ENCODE assay signal across 19 cellular contexts in the genomic region with DNA sequence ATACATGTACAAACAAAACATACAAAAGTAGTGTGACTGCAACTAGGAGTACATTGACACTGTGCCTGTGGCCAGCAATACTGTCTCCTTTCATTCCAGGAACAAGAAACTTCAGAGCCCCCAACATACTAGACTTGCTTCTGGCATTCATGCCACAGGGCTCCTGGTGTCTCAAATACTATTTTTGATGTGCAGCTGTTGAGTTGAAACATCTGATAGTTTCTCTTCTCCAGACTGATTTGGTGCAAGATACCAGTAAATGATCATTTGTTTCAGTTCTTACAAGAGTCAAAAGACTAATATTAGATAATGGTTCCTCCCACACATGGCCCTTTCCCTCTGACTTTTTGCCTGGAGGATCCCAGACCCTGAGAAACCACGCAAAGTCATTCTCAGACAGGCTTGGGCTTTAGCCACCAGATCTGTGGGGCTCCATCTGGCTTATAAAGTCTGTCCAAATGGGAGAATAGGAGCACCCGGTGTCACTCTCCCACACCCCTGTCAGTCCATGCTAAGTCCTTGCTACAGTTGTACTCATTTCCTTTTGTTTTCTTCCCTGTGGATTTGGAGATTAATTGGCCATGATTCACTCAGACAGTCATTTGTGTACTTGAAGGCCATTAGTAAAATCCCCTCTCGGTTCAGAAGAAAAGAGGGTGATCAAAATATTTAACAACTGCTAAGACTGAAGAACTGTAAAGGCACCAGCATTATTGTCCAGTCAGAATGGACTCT.
A peak's percentile ranks its signal among the peaks of the same experiment; 100 is the strongest.
DNase-seq lines count a peak whose midpoint lies in the region; ATAC-seq, FAIRE-seq and TF ChIP-seq lines count a peak whose summit lies in the region.
"Had no signal": no experiment of that assay in that cellular context is flagged by ENCODE, and none has a peak within 500 bp of the region (broad histone marks: within the 10 kb centered on the region; RNA-seq: fewer than 3 reads in every experiment).

No MANE protein-coding gene starts in this region.

- no peak overlapping the region for H3K27ac Mint-ChIP-seq in MCF 10A (ENCODE audit: low read depth, unreplicated experiment)
- H3K27ac Mint-ChIP-seq: activated naive CD4-positive, alpha-beta T cell treated with anti-CD3 and anti-CD28 coated beads, Interleukin-2, amount 50 U/mL, for 24 hours; natural killer cell; type B pancreatic cell had no signal

- H4K20me1 ChIP-seq in mammary epithelial cell (ENCODE audit: insufficient read depth, low read length): no peaks in the 10 kb centered on the region

- POLR2A ChIA-PET in MCF 10A (lab: Yijun Ruan, JAX): no interaction called here

- H3K4me1 Mint-ChIP-seq in MCF 10A (ENCODE audit: insufficient read depth, unreplicated experiment): peaks cover 7% of the 10 kb centered on the region
- H3K4me1 Mint-ChIP-seq: natural killer cell had no signal

- dilution Hi-C loops in mammary epithelial cell (cut with HindIII; ENCODE audit: low sequenced_read_pairs): no loop called here

- H3K27me3 ChIP-seq in mammary epithelial cell (ENCODE audit: insufficient read depth, low read length): no peaks in the 10 kb centered on the region
- no peaks in the 10 kb centered on the region for H3K27me3 ChIP-seq in bronchial epithelial cell (ENCODE audit: control insufficient read depth, insufficient read depth, low read length)

- no peaks in the 10 kb centered on the region for H3K36me3 Mint-ChIP-seq in MCF 10A (ENCODE audit: insufficient read depth, unreplicated experiment)
- H3K36me3 Mint-ChIP-seq: activated naive CD4-positive, alpha-beta T cell treated with anti-CD3 and anti-CD28 coated beads, Interleukin-2, amount 50 U/mL, for 24 hours; natural killer cell; type B pancreatic cell had no signal

- TF ChIP-seq CTCF in mammary epithelial cell (conservative IDR thresholded peaks at IDR 0.05 in 1 of 2, IDR thresholded peaks at IDR 0.05 in 1 of 2; ENCODE audit: extremely low read depth in 1 of 2, insufficient read depth in 1 of 2, low read depth in 1 of 2, low read length in 2 of 2) (no peak), MCF 10A (IDR thresholded peaks at IDR 0.05; ENCODE audit: unreplicated experiment) (no peak), bronchial epithelial cell (IDR thresholded peaks at IDR 0.05; ENCODE audit: insufficient read depth, low read length, severe bottlenecking) (no peak)

- no peaks in the 10 kb centered on the region for H3K79me2 ChIP-seq in mammary epithelial cell (ENCODE audit: insufficient read depth, low read length)

- 74% methylated on average over 3 of the region's 3 CpGs for WGBS in mammary epithelial cell (ENCODE audit: low coverage, missing lambda C conversion rate)
- WGBS in urinary bladder: 47% methylated on average over 3 of the region's 3 CpGs

- H3K9ac ChIP-seq in mammary epithelial cell (ENCODE audit: insufficient read depth, low read length): no peak overlapping the region

- ATAC-seq in HG02884 (IDR thresholded peaks at IDR 0.05; ENCODE audit: unreplicated experiment): no peak
- ATAC-seq: natural killer cell had no signal

- H3K9me3 Mint-ChIP-seq in MCF 10A (ENCODE audit: unreplicated experiment): no peaks in the 10 kb centered on the region

- H3K4me2 ChIP-seq in mammary epithelial cell (ENCODE audit: insufficient read depth, low read depth, low read length): no peak overlapping the region

- FAIRE-seq in bronchial epithelial cell (lab: Jason Lieb, UNC): no peak
- FAIRE-seq: A204.1, colon, H54, kidney, small intestine had no signal

- H3K4me3 Mint-ChIP-seq in MCF 10A (ENCODE audit: unreplicated experiment): no peak overlapping the region
- H3K4me3 Mint-ChIP-seq: activated naive CD4-positive, alpha-beta T cell treated with anti-CD3 and anti-CD28 coated beads, Interleukin-2, amount 50 U/mL, for 24 hours; natural killer cell; type B pancreatic cell had no signal

- DNase-seq in mammary epithelial cell (peak; percentile 69), MCF 10A (ENCODE audit: unreplicated experiment) (no peak), bronchial epithelial cell (ENCODE audit: low read depth) (peak; percentile 87), kidney tubule cell (ENCODE audit: low spot score) (peak; percentile 55), Ammon's horn (ENCODE audit: low spot score) (no peak), GM19240 (ENCODE audit: insufficient read length, low spot score) (no peak)
- DNase-seq: kidney, natural killer cell, NCI-H1092, NCI-H510A, SHP77, small intestine had no signal

- in situ Hi-C loops in mammary epithelial cell (cut with MboI; ENCODE audit: low sequenced_read_pairs in 2 of 2): loop anchor here in 1 of 2 donors (25.0 kb wide), 1 partner anchor 725 kb away; no protein-coding TSS in a partner anchor

- BruUV-seq in mammary epithelial cell (replicated peaks; lab: Mats Ljungman, UMichigan) (no TSS peak), MCF 10A (replicated peaks; lab: Mats Ljungman, UMichigan) (no TSS peak)

- no peaks in the 10 kb centered on the region for H3K9me3 ChIP-seq in mammary epithelial cell (replicated peaks; ENCODE audit: insufficient read depth, low read length)

- CTCF ChIA-PET in mammary epithelial cell (lab: Charles Lee; ENCODE audit: low non-redundant PET): interaction anchor here (0.6 kb wide), 1 partner anchor 489 kb away, joined by 5 read pairs; no protein-coding TSS in a partner anchor
- CTCF ChIA-PET in MCF 10A (lab: Yijun Ruan, JAX): no interaction called here

- intact Hi-C loops in mammary epithelial cell (cut with micrococcal nuclease) (loop anchor here (10.0 kb wide), 1 partner anchor 402 kb away; no protein-coding TSS in a partner anchor), MCF 10A (cut with micrococcal nuclease) (loop anchor here (10.0 kb wide), 1 partner anchor 182 kb away; no protein-coding TSS in a partner anchor)

- H3K4me1 ChIP-seq in mammary epithelial cell (ENCODE audit: insufficient read depth, low read length): peaks cover 20% of the 10 kb centered on the region
- peaks cover 1% of the 10 kb centered on the region for H3K4me1 ChIP-seq in urinary bladder (ENCODE audit: insufficient read depth)

- H3K27ac ChIP-seq in mammary epithelial cell (ENCODE audit: insufficient read depth, low read depth, low read length) (no peak overlapping the region), urinary bladder (ENCODE audit: low read depth) (peak overlapping the region; percentile 29)

- H3K36me3 ChIP-seq in mammary epithelial cell (ENCODE audit: insufficient read depth, low read length) (no peaks in the 10 kb centered on the region), bronchial epithelial cell (ENCODE audit: control insufficient read depth, insufficient read depth, low read length) (no peaks in the 10 kb centered on the region), urinary bladder (ENCODE audit: insufficient read depth) (no peaks in the 10 kb centered on the region)

- peak overlapping the region; percentile 62 for H2AFZ ChIP-seq in mammary epithelial cell (ENCODE audit: low read depth, low read length)

- no peaks in the 10 kb centered on the region for H3K27me3 Mint-ChIP-seq in MCF 10A (ENCODE audit: insufficient read depth, unreplicated experiment)
- H3K27me3 Mint-ChIP-seq: activated naive CD4-positive, alpha-beta T cell treated with anti-CD3 and anti-CD28 coated beads, Interleukin-2, amount 50 U/mL, for 24 hours had no signal

- H3K4me3 ChIP-seq in mammary epithelial cell (replicated peaks in 1 of 3; ENCODE audit: insufficient read depth in 1 of 3, low read depth in 2 of 3, low read length in 3 of 3) (no peak overlapping the region), bronchial epithelial cell (ENCODE audit: low read depth, low read length) (no peak overlapping the region), urinary bladder (ENCODE audit: low read depth, low read length) (no peak overlapping the region)

Comparison
In these comparisons a context has a peak if more than half of its experiments do, and no peak if none do; other contexts are left out.
1. DNase-seq: peak in mammary epithelial cell (single experiment), bronchial epithelial cell (single experiment) and kidney tubule cell (single experiment); none in MCF 10A (single experiment), Ammon's horn (single experiment) and GM19240 (single experiment).